1 cellular context compared by ENCODE assay signal in genomic region chr2:85744055-85744454, GRCh38.
TF ChIP-seq lines count a peak whose summit lies in the region.

No MANE protein-coding gene starts in this region.

TF ChIP-seq in HCT116, 20 proteins besides CTCF, POLR2A, EP300 and RAD21 (continued from another document):
- TF ChIP-seq EGR1 (IDR thresholded peaks at IDR 0.05; ENCODE audit: low read depth) (no peak), ZBTB33 (IDR thresholded peaks at IDR 0.05; ENCODE audit: extremely low read depth, insufficient replicate concordance, low read length) (no peak), SP1 (IDR thresholded peaks at IDR 0.05; ENCODE audit: low read depth) (no peak), POLR2AphosphoS5 (IDR thresholded peaks at IDR 0.05; ENCODE audit: low read depth, low read length) (no peak), ZNF274 (IDR thresholded peaks at IDR 0.05; ENCODE audit: low read depth, low read length) (no peak), CBX3 (IDR thresholded peaks at IDR 0.05; ENCODE audit: low read depth) (no peak), SRF (IDR thresholded peaks at IDR 0.05; ENCODE audit: low read depth) (no peak)
TF ChIP-seq in HCT116: peak in this region for 0.
